11 cellular contexts compared by ENCODE assay signal in genomic region chr2:112959109-112959591, GRCh38. TPM values are rescaled to one million over a fixed set of nuclear protein-coding genes. Genes with fewer than 3 reads are reported as not detected.
DNase-seq lines count a peak whose midpoint lies in the region; ATAC-seq and TF ChIP-seq lines count a peak whose summit lies in the region.
"Had no signal": no experiment of that assay in that cellular context is flagged by ENCODE, and none has a peak within 500 bp of the region (broad histone marks: within the 10 kb centered on the region; RNA-seq: fewer than 3 reads in every experiment).

No MANE protein-coding gene starts in this region.

- BruUV-seq in A673 (replicated peaks; lab: Mats Ljungman, UMichigan) (no TSS peak), HCT116 (replicated peaks; lab: Mats Ljungman, UMichigan) (no TSS peak)

- H3K36me3 ChIP-seq in A673 (ENCODE audit: insufficient read depth, low read length, poor library complexity, severe bottlenecking) = no peaks in the 10 kb centered on the region
- no peaks in the 10 kb centered on the region for H3K36me3 ChIP-seq in HCT116 (ENCODE audit: control insufficient read depth in 1 of 2, insufficient read depth in 2 of 2, low read length in 2 of 2)
- H3K36me3 ChIP-seq in tibial artery = no peaks in the 10 kb centered on the region

- POLR2A ChIA-PET in A673 (lab: Charles Lee; ENCODE audit: low non-redundant PET) (no interaction called here), HCT116 (lab: Charles Lee) (no interaction called here)

- ATAC-seq in HCT116 (peak; percentile 56), GM21786 (IDR thresholded peaks at IDR 0.05; ENCODE audit: unreplicated experiment) (no peak), HG02763 (IDR thresholded peaks at IDR 0.05; ENCODE audit: unreplicated experiment) (no peak), HG03469 (IDR thresholded peaks at IDR 0.05; ENCODE audit: unreplicated experiment) (no peak)

- intact Hi-C loops in A673 (cut with micrococcal nuclease; ENCODE audit: unreplicated experiment) = loop anchor here (1.0 to 5.0 kb wide), 2 partner anchors 332 to 359 kb away; no protein-coding TSS in a partner anchor
- intact Hi-C loops in HCT116 (cut with micrococcal nuclease) = loop anchor here (2.0 to 10.0 kb wide), 2 partner anchors 210 to 446 kb away; no protein-coding TSS in a partner anchor
- intact Hi-C loops in tibial artery (cut with DNase I; ENCODE audit: low total_unique reads) = no loop called here

- H3K27ac ChIP-seq in A673 (ENCODE audit: low read depth, low read length, poor library complexity, severe bottlenecking) = no peak overlapping the region
- H3K27ac ChIP-seq in HCT116 (ENCODE audit: low read depth, low read length) = no peak overlapping the region
- no peak overlapping the region for H3K27ac ChIP-seq in tibial artery

- no peaks in the 10 kb centered on the region for H3K79me2 ChIP-seq in HCT116 (ENCODE audit: insufficient read depth, low read length)

- CTCF ChIA-PET in A673 (lab: Charles Lee) = interaction anchor here (0.5 to 1.0 kb wide), 6 partner anchors 10 to 333 kb away, joined by 3 to 9 read pairs (median 4); no protein-coding TSS in a partner anchor
- CTCF ChIA-PET in HCT116 (lab: Charles Lee) = interaction anchor here (0.6 to 1.6 kb wide), 18 partner anchors 8 to 1061 kb away, joined by 3 to 18 read pairs (median 4); partner anchors contain the start of genes CKAP2L and MERTK

- TF ChIP-seq RAD21 in HCT116 (IDR thresholded peaks at IDR 0.05; ENCODE audit: low read depth) = no peak

- DNase-seq in A673 (ENCODE audit: low spot score) (peak; percentile 19), HCT116 (ENCODE audit: low read depth, low spot score) (no peak), RKO (ENCODE audit: low spot score) (peak; percentile 5), fibroblast of the aortic adventitia (ENCODE audit: low read depth) (peak; percentile 5), tibial artery (no peak)
- DNase-seq: islet precursor cell, occipital lobe had no signal

- RAD21 ChIA-PET in HCT116 (lab: Charles Lee; ENCODE audit: low non-redundant PET in 1 of 2, low total read pairs in 2 of 2, uncharacterized antibody in 2 of 2, unreplicated experiment in 2 of 2) = interaction anchor here in 1 of 2 experiments (1.0 kb wide), 1 partner anchor 209 kb away, joined by 4 read pairs; no protein-coding TSS in a partner anchor

- H4K20me1 ChIP-seq in HCT116 (ENCODE audit: insufficient read depth) = no peaks in the 10 kb centered on the region

- H3K4me2 ChIP-seq in HCT116 (ENCODE audit: low read length) = no peak overlapping the region

- TF ChIP-seq CTCF in A673 (conservative IDR thresholded peaks at IDR 0.05; ENCODE audit: low read depth, low read length) = peak; percentile 43; the same call in 1 of the 2 replicates
- peak in 2 of 3 experiments; percentile 17 to 21; a peak in 2 of 6 replicates for TF ChIP-seq CTCF in HCT116 (IDR thresholded peaks at IDR 0.05 in 2 of 3, conservative IDR thresholded peaks at IDR 0.05 in 1 of 3; ENCODE audit: borderline replicate concordance in 1 of 3, insufficient read depth in 1 of 3, low read depth in 2 of 3, low read length in 2 of 3)
- peak; percentile 10 for TF ChIP-seq CTCF in fibroblast of the aortic adventitia (IDR thresholded peaks at IDR 0.05; ENCODE audit: insufficient read depth, low read length)
- no peak for TF ChIP-seq CTCF in tibial artery (IDR thresholded peaks at IDR 0.05)

- H3K27me3 ChIP-seq in A673 (replicated peaks; ENCODE audit: insufficient read depth, low read depth, low read length, poor library complexity) (no peaks in the 10 kb centered on the region), HCT116 (ENCODE audit: insufficient read depth, low read length) (no peaks in the 10 kb centered on the region), tibial artery (peaks cover 0 to 11% of the 10 kb centered on the region in 2 donors)

- H3K9ac ChIP-seq in HCT116 (ENCODE audit: low read length) = no peak overlapping the region

- H2AFZ ChIP-seq in HCT116 (ENCODE audit: low read depth, low read length, poor library complexity, severe bottlenecking) = no peak overlapping the region

- no peaks in the 10 kb centered on the region for H3K9me2 ChIP-seq in HCT116 (ENCODE audit: insufficient read depth)

- no peak for TF ChIP-seq POLR2A in HCT116 (IDR thresholded peaks at IDR 0.05; ENCODE audit: borderline replicate concordance, extremely low read depth, insufficient read depth, insufficient read length)

- H3K4me1 ChIP-seq in A673 (ENCODE audit: insufficient read depth, low read length, poor library complexity, severe bottlenecking) (no peaks in the 10 kb centered on the region), HCT116 (ENCODE audit: control insufficient read depth in 1 of 2, insufficient read depth in 2 of 2, low read length in 2 of 2) (peaks cover 0 to 13% of the 10 kb centered on the region in 2 experiments; a peak in 1 of 4 replicates), tibial artery (no peaks in the 10 kb centered on the region)

- H3K9me3 ChIP-seq in A673 (ENCODE audit: low read depth, low read length, poor library complexity, severe bottlenecking) (no peaks in the 10 kb centered on the region), HCT116 (ENCODE audit: control insufficient read depth in 1 of 2, insufficient read depth in 1 of 2, low read depth in 1 of 2, low read length in 2 of 2) (no peaks in the 10 kb centered on the region), tibial artery (no peaks in the 10 kb centered on the region)

- no peak overlapping the region for H3K4me3 ChIP-seq in A673 (ENCODE audit: low read depth, low read length, poor library complexity, severe bottlenecking)
- no peak overlapping the region for H3K4me3 ChIP-seq in HCT116 (replicated peaks in 1 of 2; ENCODE audit: low read depth in 1 of 2, low read length in 2 of 2)
- no peak overlapping the region for H3K4me3 ChIP-seq in fibroblast of the aortic adventitia (ENCODE audit: low read depth, low read length)
- H3K4me3 ChIP-seq in tibial artery = no peak overlapping the region
- H3K4me3 ChIP-seq: GM12878 had no signal

TF ChIP-seq in HCT116, 20 proteins besides CTCF, POLR2A, EP300 and RAD21 (continues in another document):
- no peak for TF ChIP-seq POLR2AphosphoS5 (IDR thresholded peaks at IDR 0.05; ENCODE audit: low read depth, low read length)
- TF ChIP-seq REST (IDR thresholded peaks at IDR 0.05; ENCODE audit: low read depth) = no peak
- no peak for TF ChIP-seq FOSL1 (IDR thresholded peaks at IDR 0.05; ENCODE audit: low read depth)
- no peak for TF ChIP-seq ATF3 (IDR thresholded peaks at IDR 0.05)
- TF ChIP-seq TCF7L2 (IDR thresholded peaks at IDR 0.05; ENCODE audit: borderline replicate concordance, extremely low read depth, insufficient read depth, insufficient read length) = no peak
- no peak for TF ChIP-seq EZH2phosphoT487 (IDR thresholded peaks at IDR 0.05; ENCODE audit: borderline replicate concordance)
- TF ChIP-seq MAX (IDR thresholded peaks at IDR 0.05) = no peak
- TF ChIP-seq CBX3 (IDR thresholded peaks at IDR 0.05; ENCODE audit: low read depth) = no peak
- no peak for TF ChIP-seq JUND (IDR thresholded peaks at IDR 0.05)
- no peak for TF ChIP-seq CEBPB (IDR thresholded peaks at IDR 0.05; ENCODE audit: low read depth)
- TF ChIP-seq EGR1 (IDR thresholded peaks at IDR 0.05; ENCODE audit: low read depth) = no peak
- TF ChIP-seq SRF (IDR thresholded peaks at IDR 0.05; ENCODE audit: low read depth) = no peak

RNA-seq across cellular contexts. Expression of gene IL36G, which starts 18.7 kb away (rescaled TPM):
- total RNA-seq in A673 (2021) (not detected in 2 replicates), HCT116 (2021; ENCODE audit: unreplicated experiment) (not detected), fibroblast of the aortic adventitia (ENCODE audit: low replicate concordance) (not detected in 2 replicates)
- polyA plus RNA-seq in HCT116 (2012) = not detected in 2 replicates
- total RNA-seq: GM12878, occipital lobe had no signal

RNA-seq across cellular contexts. Expression of gene IL36A, which starts 46.1 kb away (rescaled TPM):
- total RNA-seq in A673 (2021) (not detected in 2 replicates), HCT116 (2021; ENCODE audit: unreplicated experiment) (not detected), fibroblast of the aortic adventitia (ENCODE audit: low replicate concordance) (2.0 TPM in 1 of 2 replicates, not detected in the other)
- polyA plus RNA-seq in HCT116 (2012) = not detected in 2 replicates
- total RNA-seq: GM12878, occipital lobe had no signal
- polyA plus RNA-seq: GM12878 had no signal

RNA-seq across cellular contexts. Expression of gene IL37, which starts 48.2 kb away (rescaled TPM):
- total RNA-seq in A673 (2021) (not detected in 2 replicates), HCT116 (2021; ENCODE audit: unreplicated experiment) (not detected), fibroblast of the aortic adventitia (ENCODE audit: low replicate concordance) (not detected in 2 replicates)
- 0.08 TPM in 1 of 2 replicates, not detected in the other for polyA plus RNA-seq in HCT116 (2012)
- total RNA-seq: GM12878, occipital lobe had no signal

Comparison
In these comparisons a context has a peak if more than half of its experiments do, and no peak if none do; other contexts are left out.
1. DNase-seq: peak in A673 (single experiment), RKO (single experiment) and fibroblast of the aortic adventitia (single experiment); none in HCT116 (single experiment) and tibial artery (0 of 2).
2. CTCF ChIP-seq: peak in A673 (single experiment), HCT116 (2 of 3) and fibroblast of the aortic adventitia (single experiment); none in tibial artery (0 of 2).